In the genomic region with DNA sequence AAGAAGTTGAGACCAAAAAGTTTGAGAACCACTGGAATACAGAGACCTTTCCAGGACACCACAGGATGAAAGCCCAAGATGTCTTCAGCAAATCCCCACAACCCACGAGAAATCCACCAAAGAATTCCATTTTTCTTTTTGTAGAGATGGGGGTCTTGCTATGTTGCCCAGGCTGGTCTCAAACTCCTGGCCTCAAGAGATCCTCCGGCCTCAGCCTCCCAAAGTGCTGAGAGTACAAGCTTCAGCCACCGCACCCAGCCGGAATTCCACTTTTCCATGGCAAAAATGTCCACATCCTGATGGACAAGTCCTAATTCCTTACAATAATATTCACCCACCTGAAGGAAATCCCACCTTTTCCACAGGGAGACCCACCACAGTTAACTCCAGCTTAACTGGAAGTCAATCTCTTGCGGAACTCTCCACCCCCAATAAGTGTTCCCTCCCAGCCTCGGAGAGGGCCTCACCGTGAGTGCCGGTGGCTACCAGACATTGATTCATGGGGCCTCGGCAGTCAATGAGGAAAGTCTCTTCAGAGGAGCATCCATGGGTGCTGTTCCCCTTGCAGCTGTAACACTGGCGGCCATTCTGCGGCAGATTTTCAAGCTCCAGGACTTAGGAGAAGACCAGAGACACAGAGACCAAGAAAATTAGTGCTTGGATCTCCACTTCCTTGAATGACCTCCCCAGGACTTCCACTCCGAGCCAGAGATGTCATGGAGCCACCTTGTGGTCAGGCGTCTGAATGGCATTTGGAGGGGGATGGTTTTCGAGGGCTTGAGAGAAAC, we compare ENCODE assay signal across 8 cellular contexts. TPM values are rescaled to one million over a fixed set of nuclear protein-coding genes. Genes with fewer than 3 reads are reported as not detected.
DNase-seq lines count a peak whose midpoint lies in the region; ATAC-seq, FAIRE-seq and TF ChIP-seq lines count a peak whose summit lies in the region.

No MANE protein-coding gene starts in this region.

- peak overlapping the region; percentile 53 to 87; a peak in 3 of 4 replicates for H3K9ac ChIP-seq in K562 (ENCODE audit: insufficient read depth in 1 of 2, low read depth in 2 of 2, low read length in 2 of 2)

- no peak overlapping the region for H3K4me3 ChIP-seq in RWPE2 (ENCODE audit: severe bottlenecking)
- H3K4me3 ChIP-seq in K562 = peak overlapping the region; percentile 34
- H3K4me3 ChIP-seq in skeletal muscle cell (ENCODE audit: low read depth, low read length) = no peak overlapping the region

- no peaks in the 10 kb centered on the region for H3K9me1 ChIP-seq in K562 (ENCODE audit: control insufficient read depth, insufficient read depth, low read length)

- peak; percentile 67 to 87 for TF ChIP-seq RAD21 in K562 (CRISPR knock-in tag; conservative IDR thresholded peaks at IDR 0.05 in 1 of 2, IDR thresholded peaks at IDR 0.05 in 1 of 2)

- CTCF ChIA-PET in K562 (lab: Yijun Ruan, JAX; ENCODE audit: low intra/inter-chr PET ratio) = interaction anchor here (2.1 to 2.3 kb wide), 3 partner anchors 57 to 205 kb away, joined by 5 to 7 read pairs (median 6); a partner anchor contains a TSS

- no peaks in the 10 kb centered on the region for H4K20me1 ChIP-seq in K562 (replicated peaks; ENCODE audit: control insufficient read depth, insufficient read depth, low read length)

- FAIRE-seq in K562 (lab: Jason Lieb, UNC) = peak; percentile 96

- no peak for TF ChIP-seq EP300 in K562 (IDR thresholded peaks at IDR 0.05; ENCODE audit: low read length)

- no peak for TF ChIP-seq POLR2A in K562 (conservative IDR thresholded peaks at IDR 0.05)

- H3K4me1 ChIP-seq in RWPE2 (ENCODE audit: insufficient read depth, poor library complexity, severe bottlenecking) (no peaks in the 10 kb centered on the region), K562 (replicated peaks in 1 of 2; ENCODE audit: control insufficient read depth in 2 of 2, insufficient read depth in 2 of 2, low read length in 2 of 2) (peaks cover 0 to 3% of the 10 kb centered on the region in 2 experiments; a peak in 1 of 5 replicates)

- POLR2A ChIA-PET in K562 (lab: Yijun Ruan, JAX) = interaction anchor here (0.6 to 1.0 kb wide), 5 partner anchors 17 to 936 kb away, joined by 3 to 6 read pairs (median 4); no protein-coding TSS in a partner anchor

- H3K36me3 ChIP-seq in RWPE2 (ENCODE audit: low read depth) = peaks cover 79% of the 10 kb centered on the region
- H3K36me3 ChIP-seq in K562 (ENCODE audit: control insufficient read depth, insufficient read depth, low read length) = peaks cover 27% of the 10 kb centered on the region; the same call in 2 of the 3 replicates

- H3K9me3 ChIP-seq in RWPE2 (ENCODE audit: severe bottlenecking) = no peaks in the 10 kb centered on the region
- no peaks in the 10 kb centered on the region for H3K9me3 ChIP-seq in K562 (replicated peaks; ENCODE audit: control insufficient read depth, insufficient read depth, low read depth, low read length)

- 30% methylated on average over 14 of the region's 14 CpGs for WGBS in K562 (ENCODE audit: insufficient coverage, low coverage, missing lambda C conversion rate)

- TF ChIP-seq CTCF in RWPE2 (IDR thresholded peaks at IDR 0.05; ENCODE audit: poor library complexity, severe bottlenecking) (peak; percentile 82), K562 (IDR thresholded peaks at IDR 0.05 in 2 of 3, conservative IDR thresholded peaks at IDR 0.05 in 1 of 3; ENCODE audit: insufficient read depth in 2 of 3, low read depth in 1 of 3, low read length in 3 of 3) (peak; percentile 89 to 95 (median 91))

- H3K27me3 ChIP-seq in RWPE2 (ENCODE audit: insufficient read depth, poor library complexity, severe bottlenecking) (no peaks in the 10 kb centered on the region), K562 (ENCODE audit: control insufficient read depth in 2 of 2, insufficient read depth in 2 of 2, low read length in 2 of 2) (no peaks in the 10 kb centered on the region)

- TSS peak; percentile 73 for BruUV-seq in K562 (replicated peaks; lab: Mats Ljungman, UMichigan)

- peak overlapping the region; percentile 95 for H2AFZ ChIP-seq in K562 (ENCODE audit: low read depth, low read length)

- ATAC-seq in RWPE2 (ENCODE audit: low read depth) (peak; percentile 61; the same call in 2 of the 3 replicates), K562 (peak; percentile 98), GM21737 (IDR thresholded peaks at IDR 0.05; ENCODE audit: unreplicated experiment) (no peak), GM18511 (IDR thresholded peaks at IDR 0.05; ENCODE audit: unreplicated experiment) (no peak)

- peak overlapping the region; percentile 82 for H3K4me2 ChIP-seq in K562 (ENCODE audit: insufficient read depth, low read length)

- intact Hi-C loops in K562 (cut with micrococcal nuclease) = loop anchor here (1.0 to 10.0 kb wide), 3 partner anchors 55 to 207 kb away; a partner anchor contains a TSS

- in situ Hi-C loops in K562 (cut with MboI) = loop anchor here (5.0 kb wide), 2 partner anchors 95 to 205 kb away; no protein-coding TSS in a partner anchor

- DNase-seq in DMS53 treated with DMSO at 0.1 percent for 48 hours (lab: John Stamatoyannopoulos, UW; ENCODE audit: unreplicated experiment) (peak; percentile 47), HUDEP-2 (lab: John Stamatoyannopoulos, UW; ENCODE audit: unreplicated experiment in 76 of 76) (peak in 65 of 76 experiments; percentile 13 to 80 (median 58)), RWPE2 (ENCODE audit: low spot score) (no peak), K562 (ENCODE audit: extremely low read depth in 1 of 4, low spot score in 3 of 4) (peak; percentile 66 to 89 (median 76)), iPS-NIHi7 (ENCODE audit: extremely low spot score) (peak; percentile 78), skeletal muscle cell (ENCODE audit: low read depth) (peak; percentile 18)

- H3K27ac ChIP-seq in RWPE2 (ENCODE audit: poor library complexity, severe bottlenecking) = no peak overlapping the region
- H3K27ac ChIP-seq in K562 (ENCODE audit: extremely low read depth, low read depth, low read length) = peak overlapping the region; percentile 56

- H3K79me2 ChIP-seq in K562 (ENCODE audit: control insufficient read depth, insufficient read depth, low read length) = no peaks in the 10 kb centered on the region

RNA-seq across cellular contexts. Expression of a gene that starts 12.3 kb away (rescaled TPM):
- 2.0 and 2.5 TPM in 2 replicates for total RNA-seq in K562 (2011; cell fraction: chromatin; rRNA removed; ENCODE audit: low replicate concordance)
- total RNA-seq in K562 (2011; cell fraction: nucleolus; rRNA removed) = 2.6 and 7.0 TPM in 2 replicates
- 0.99 and 4.5 TPM in 2 replicates for total RNA-seq in K562 (2011; cell fraction: nucleoplasm; rRNA removed)
- 1.8 and 2.5 TPM in 2 replicates for total RNA-seq in K562 (2014; rRNA removed)
- total RNA-seq in K562 (2014; rRNA removed; fragmentation: Illumina TruSeq; extraction: Trizol) = 0.61 and 0.87 TPM in 2 replicates
- 0.72 and 1.2 TPM in 2 replicates for total RNA-seq in K562 (2015; rRNA removed; fragmentation: Illumina TruSeq; extraction: Trizol)
- total RNA-seq in K562 (2021) = 1.9 and 2.3 TPM in 2 replicates
- polyA plus RNA-seq in K562 (2011; rRNA removed) = 1.4 and 2.1 TPM in 2 replicates
- 1.9 and 3.5 TPM in 2 replicates for polyA plus RNA-seq in K562 (2011; cell fraction: cytosol; rRNA removed)
- polyA plus RNA-seq in K562 (2011; cell fraction: nucleus; rRNA removed) = 1.1 and 2.4 TPM in 2 replicates
- polyA plus RNA-seq in K562 (2012) = 2.1 and 2.5 TPM in 2 replicates
- 1.3 and 2.2 TPM in 2 replicates for polyA plus RNA-seq in K562 (2014; fragmentation: Illumina TruSeq; extraction: Trizol)
- polyA plus RNA-seq in K562 (2014; fragmentation: Nextera tagmentation; extraction: Ambion mirVana) = under 1 TPM; 0.03 to 0.13 TPM
- 1.7 and 4.6 TPM in 2 replicates for polyA plus RNA-seq in K562 (2014; rRNA removed)
- 0.30 and 0.32 TPM in 2 replicates for polyA minus RNA-seq in K562 (2011; rRNA and poly(A)+ RNA removed)
- polyA minus RNA-seq in K562 (2011; cell fraction: cytosol; rRNA and poly(A)+ RNA removed) = 0.86 and 1.5 TPM in 2 replicates
- 0.54 and 0.89 TPM in 2 replicates for polyA minus RNA-seq in K562 (2011; cell fraction: nucleus; rRNA and poly(A)+ RNA removed)

RNA-seq across cellular contexts. Expression of a gene that starts 18.0 kb away (rescaled TPM):
- total RNA-seq in K562 (2011; cell fraction: chromatin; rRNA removed; ENCODE audit: low replicate concordance) = 40.8 and 45.7 TPM in 2 replicates
- 32.8 and 41.9 TPM in 2 replicates for total RNA-seq in K562 (2011; cell fraction: nucleolus; rRNA removed)
- total RNA-seq in K562 (2011; cell fraction: nucleoplasm; rRNA removed) = 31.3 and 41.4 TPM in 2 replicates
- 13.1 and 15.6 TPM in 2 replicates for total RNA-seq in K562 (2014; rRNA removed)
- 6.9 and 8.1 TPM in 2 replicates for total RNA-seq in K562 (2014; rRNA removed; fragmentation: Illumina TruSeq; extraction: Trizol)
- total RNA-seq in K562 (2015; rRNA removed; fragmentation: Illumina TruSeq; extraction: Trizol) = 10.8 and 12.4 TPM in 2 replicates
- total RNA-seq in K562 (2021) = 10.8 and 12.9 TPM in 2 replicates
- polyA plus RNA-seq in K562 (2011; rRNA removed) = 8.4 and 17.5 TPM in 2 replicates
- polyA plus RNA-seq in K562 (2011; cell fraction: cytosol; rRNA removed) = 15.3 and 17.9 TPM in 2 replicates
- polyA plus RNA-seq in K562 (2011; cell fraction: nucleus; rRNA removed) = 30.9 and 37.0 TPM in 2 replicates
- polyA plus RNA-seq in K562 (2012) = 14.7 and 23.9 TPM in 2 replicates
- 13.6 and 14.4 TPM in 2 replicates for polyA plus RNA-seq in K562 (2014; fragmentation: Illumina TruSeq; extraction: Trizol)
- polyA plus RNA-seq in K562 (2014; fragmentation: Nextera tagmentation; extraction: Ambion mirVana) = 10 to 100 TPM in 1 of 2 experiments, 1 to 10 TPM in 1; 7.0 to 10.9 TPM
- polyA plus RNA-seq in K562 (2014; rRNA removed) = 14.3 and 16.2 TPM in 2 replicates
- 10.0 and 14.3 TPM in 2 replicates for polyA minus RNA-seq in K562 (2011; rRNA and poly(A)+ RNA removed)
- 6.2 and 8.2 TPM in 2 replicates for polyA minus RNA-seq in K562 (2011; cell fraction: cytosol; rRNA and poly(A)+ RNA removed)
- polyA minus RNA-seq in K562 (2011; cell fraction: nucleus; rRNA and poly(A)+ RNA removed) = 6.2 and 11.0 TPM in 2 replicates

RNA-seq across cellular contexts. Expression of a gene that starts 32.5 kb away (rescaled TPM):
- 6.3 and 13.9 TPM in 2 replicates for total RNA-seq in K562 (2011; cell fraction: chromatin; rRNA removed; ENCODE audit: low replicate concordance)
- total RNA-seq in K562 (2011; cell fraction: nucleolus; rRNA removed) = 8.6 and 12.7 TPM in 2 replicates
- 10.1 and 10.3 TPM in 2 replicates for total RNA-seq in K562 (2011; cell fraction: nucleoplasm; rRNA removed)
- total RNA-seq in K562 (2014; rRNA removed) (85.7 and 86.9 TPM in 2 replicates), K562 (2014; rRNA removed; fragmentation: Illumina TruSeq; extraction: Trizol) (8.4 and 8.8 TPM in 2 replicates), K562 (2015; rRNA removed; fragmentation: Illumina TruSeq; extraction: Trizol) (27.5 and 30.4 TPM in 2 replicates), K562 (2021) (42.2 and 49.2 TPM in 2 replicates)
- polyA plus RNA-seq in K562 (2011; rRNA removed) (14.9 and 15.9 TPM in 2 replicates), K562 (2014; fragmentation: Illumina TruSeq; extraction: Trizol) (14.9 and 19.1 TPM in 2 replicates), K562 (2014; fragmentation: Nextera tagmentation; extraction: Ambion mirVana) (under 1 TPM; 0.15 to 0.23 TPM), K562 (2014; rRNA removed) (68.7 and 75.7 TPM in 2 replicates)
- 17.8 and 32.7 TPM in 2 replicates for polyA plus RNA-seq in K562 (2011; cell fraction: cytosol; rRNA removed)
- polyA plus RNA-seq in K562 (2011; cell fraction: nucleus; rRNA removed) = 14.2 and 15.7 TPM in 2 replicates
- 41.0 and 43.7 TPM in 2 replicates for polyA plus RNA-seq in K562 (2012)
- polyA minus RNA-seq in K562 (2011; rRNA and poly(A)+ RNA removed) = 2.5 and 3.4 TPM in 2 replicates
- polyA minus RNA-seq in K562 (2011; cell fraction: cytosol; rRNA and poly(A)+ RNA removed) = 4.3 and 6.7 TPM in 2 replicates
- polyA minus RNA-seq in K562 (2011; cell fraction: nucleus; rRNA and poly(A)+ RNA removed) = 4.3 and 6.9 TPM in 2 replicates

RNA-seq across cellular contexts. Expression of a gene that starts 40.1 kb away (rescaled TPM):
- 1.0 and 1.2 TPM in 2 replicates for total RNA-seq in K562 (2011; cell fraction: chromatin; rRNA removed; ENCODE audit: low replicate concordance)
- 0.33 TPM in 1 of 2 replicates, not detected in the other for total RNA-seq in K562 (2011; cell fraction: nucleolus; rRNA removed)
- total RNA-seq in K562 (2011; cell fraction: nucleoplasm; rRNA removed) = 0.23 and 0.29 TPM in 2 replicates
- total RNA-seq in K562 (2014; rRNA removed) (0.08 and 0.09 TPM in 2 replicates), K562 (2014; rRNA removed; fragmentation: Illumina TruSeq; extraction: Trizol) (0.13 and 0.25 TPM in 2 replicates), K562 (2015; rRNA removed; fragmentation: Illumina TruSeq; extraction: Trizol) (0.08 and 0.18 TPM in 2 replicates), K562 (2021) (0.11 and 0.18 TPM in 2 replicates)
- polyA plus RNA-seq in K562 (2011; rRNA removed) (0.10 and 0.18 TPM in 2 replicates), K562 (2014; fragmentation: Illumina TruSeq; extraction: Trizol) (0.43 and 0.45 TPM in 2 replicates), K562 (2014; fragmentation: Nextera tagmentation; extraction: Ambion mirVana) (not detected), K562 (2014; rRNA removed) (0.25 and 0.36 TPM in 2 replicates)
- polyA plus RNA-seq in K562 (2011; cell fraction: cytosol; rRNA removed) = 0.01 and 0.03 TPM in 2 replicates
- 0.29 and 0.67 TPM in 2 replicates for polyA plus RNA-seq in K562 (2011; cell fraction: nucleus; rRNA removed)
- polyA plus RNA-seq in K562 (2012) = 0.26 and 0.37 TPM in 2 replicates
- 0.12 TPM in 1 of 2 replicates, not detected in the other for polyA minus RNA-seq in K562 (2011; rRNA and poly(A)+ RNA removed)
- not detected in 2 replicates for polyA minus RNA-seq in K562 (2011; cell fraction: cytosol; rRNA and poly(A)+ RNA removed)
- polyA minus RNA-seq in K562 (2011; cell fraction: nucleus; rRNA and poly(A)+ RNA removed) = 0.22 TPM in 1 of 2 replicates, not detected in the other

RNA-seq across cellular contexts. Expression of a gene that starts 55.6 kb away (rescaled TPM):
- 16.8 and 39.5 TPM in 2 replicates for total RNA-seq in K562 (2011; cell fraction: chromatin; rRNA removed; ENCODE audit: low replicate concordance)
- total RNA-seq in K562 (2011; cell fraction: nucleolus; rRNA removed) = 33.8 and 38.9 TPM in 2 replicates
- 35.0 and 41.2 TPM in 2 replicates for total RNA-seq in K562 (2011; cell fraction: nucleoplasm; rRNA removed)
- total RNA-seq in K562 (2014; rRNA removed) = 7.1 and 16.2 TPM in 2 replicates
- 5.6 and 6.8 TPM in 2 replicates for total RNA-seq in K562 (2014; rRNA removed; fragmentation: Illumina TruSeq; extraction: Trizol)
- total RNA-seq in K562 (2015; rRNA removed; fragmentation: Illumina TruSeq; extraction: Trizol) = 8.8 and 9.9 TPM in 2 replicates
- total RNA-seq in K562 (2021) = 14.2 and 18.2 TPM in 2 replicates
- 7.3 and 9.7 TPM in 2 replicates for polyA plus RNA-seq in K562 (2011; rRNA removed)
- 14.2 and 34.8 TPM in 2 replicates for polyA plus RNA-seq in K562 (2011; cell fraction: cytosol; rRNA removed)
- polyA plus RNA-seq in K562 (2011; cell fraction: nucleus; rRNA removed) = 10.6 and 13.3 TPM in 2 replicates
- polyA plus RNA-seq in K562 (2012) = 12.8 and 12.9 TPM in 2 replicates
- polyA plus RNA-seq in K562 (2014; fragmentation: Illumina TruSeq; extraction: Trizol) = 12.5 and 12.7 TPM in 2 replicates
- 10 to 100 TPM; 12.2 to 18.2 TPM for polyA plus RNA-seq in K562 (2014; fragmentation: Nextera tagmentation; extraction: Ambion mirVana)
- 12.8 and 17.4 TPM in 2 replicates for polyA plus RNA-seq in K562 (2014; rRNA removed)
- polyA minus RNA-seq in K562 (2011; rRNA and poly(A)+ RNA removed) = 6.4 and 8.1 TPM in 2 replicates
- polyA minus RNA-seq in K562 (2011; cell fraction: cytosol; rRNA and poly(A)+ RNA removed) = 5.5 and 6.7 TPM in 2 replicates
- 12.8 and 16.1 TPM in 2 replicates for polyA minus RNA-seq in K562 (2011; cell fraction: nucleus; rRNA and poly(A)+ RNA removed)

Comparison
In these comparisons a context has a peak if more than half of its experiments do, and no peak if none do; other contexts are left out.
1. ATAC-seq: peak in RWPE2 (single experiment) and K562 (single experiment); none in GM21737 (single experiment) and GM18511 (single experiment).